Comparison of ENCODE assay signal across 1 cellular context in the genomic region with DNA sequence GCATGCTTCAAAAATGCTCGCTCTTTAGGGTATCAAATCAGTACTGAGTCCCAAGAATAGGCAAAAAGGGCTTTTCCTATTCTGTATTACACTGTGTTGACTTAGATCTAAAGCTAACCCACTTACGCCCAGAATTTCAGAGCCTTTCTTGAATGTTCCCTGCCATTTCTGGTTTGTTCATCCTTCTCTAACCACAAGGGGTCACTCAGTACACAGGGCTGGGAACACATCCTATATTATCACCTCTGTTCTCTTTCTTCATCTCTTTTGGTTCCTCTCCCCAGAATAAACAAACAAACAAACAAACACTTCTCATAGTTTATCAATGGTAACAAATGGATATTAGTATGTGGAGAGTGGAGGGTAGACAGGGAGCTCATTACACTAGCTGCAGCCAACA.
TF ChIP-seq lines count a peak whose summit lies in the region.

No MANE protein-coding gene starts in this region.

TF ChIP-seq in H1, 55 proteins besides CTCF, POLR2A, EP300 and RAD21 (continued from another document):
- TF ChIP-seq, protein P1, sequence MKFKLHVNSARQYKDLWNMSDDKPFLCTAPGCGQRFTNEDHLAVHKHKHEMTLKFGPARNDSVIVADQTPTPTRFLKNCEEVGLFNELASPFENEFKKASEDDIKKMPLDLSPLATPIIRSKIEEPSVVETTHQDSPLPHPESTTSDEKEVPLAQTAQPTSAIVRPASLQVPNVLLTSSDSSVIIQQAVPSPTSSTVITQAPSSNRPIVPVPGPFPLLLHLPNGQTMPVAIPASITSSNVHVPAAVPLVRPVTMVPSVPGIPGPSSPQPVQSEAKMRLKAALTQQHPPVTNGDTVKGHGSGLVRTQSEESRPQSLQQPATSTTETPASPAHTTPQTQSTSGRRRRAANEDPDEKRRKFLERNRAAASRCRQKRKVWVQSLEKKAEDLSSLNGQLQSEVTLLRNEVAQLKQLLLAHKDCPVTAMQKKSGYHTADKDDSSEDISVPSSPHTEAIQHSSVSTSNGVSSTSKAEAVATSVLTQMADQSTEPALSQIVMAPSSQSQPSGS (IDR thresholded peaks at IDR 0.05; ENCODE audit: low read length) = no peak
